Comparison of ENCODE assay signal across 8 cellular contexts in genomic region chr12:12010277-12011031, GRCh38.
DNase-seq lines count a peak whose midpoint lies in the region; ATAC-seq, FAIRE-seq and TF ChIP-seq lines count a peak whose summit lies in the region.

No MANE protein-coding gene starts in this region.

- FAIRE-seq in H54 (lab: Jason Lieb, UNC), result no peak

- no peak for TF ChIP-seq POLR2A in GM18505 (IDR thresholded peaks at IDR 0.05; ENCODE audit: borderline replicate concordance, extremely low read depth, insufficient read depth, insufficient read length)
- no peak for TF ChIP-seq POLR2A in Peyer's patch (IDR thresholded peaks at IDR 0.05)
- TF ChIP-seq POLR2A in H54 (IDR thresholded peaks at IDR 0.05; ENCODE audit: low read depth, low read length), result no peak

- peaks cover 70% of the 10 kb centered on the region for H3K4me1 Mint-ChIP-seq in activated naive CD8-positive, alpha-beta T cell treated with anti-CD3 and anti-CD28 coated beads for 36 hours
- peaks cover 41 to 52% of the 10 kb centered on the region in 2 donors for H3K4me1 Mint-ChIP-seq in immature natural killer cell

- H3K36me3 Mint-ChIP-seq in activated naive CD8-positive, alpha-beta T cell treated with anti-CD3 and anti-CD28 coated beads for 36 hours, result peaks cover 20% of the 10 kb centered on the region
- H3K36me3 Mint-ChIP-seq in immature natural killer cell, result peaks cover 0 to 2% (median 2%) of the 10 kb centered on the region in 3 donors

- peak overlapping the region; percentile 4 to 37 (median 26) for H3K4me3 ChIP-seq in Peyer's patch

- H3K27ac Mint-ChIP-seq in activated naive CD8-positive, alpha-beta T cell treated with anti-CD3 and anti-CD28 coated beads for 36 hours, result peak overlapping the region; percentile 97
- H3K27ac Mint-ChIP-seq in immature natural killer cell, result peak overlapping the region; percentile 23 to 75 (median 56)

- H3K4me1 ChIP-seq in Peyer's patch, result peaks cover 0 to 19% (median 10%) of the 10 kb centered on the region in 4 donors

- H3K27me3 ChIP-seq in Peyer's patch, result no peaks in the 10 kb centered on the region

- DNase-seq in Peyer's patch, result peak in 2 of 3 donors; percentile 70
- DNase-seq in activated naive CD8-positive, alpha-beta T cell treated with anti-CD3 and anti-CD28 coated beads for 36 hours, result peak; percentile 80
- DNase-seq in immature natural killer cell, result peak; percentile 68 to 73 (median 69)
- peak; percentile 80 for DNase-seq in stimulated activated CD4-positive, alpha-beta T cell treated with anti-CD3 and anti-CD28 coated beads, Interleukin-15, amount 100 ng/mL, for 24 hours
- DNase-seq in cerebellum (ENCODE audit: low spot score), result no peak
- DNase-seq in H54 (ENCODE audit: insufficient read length, low spot score), result no peak

- TF ChIP-seq CTCF in Peyer's patch (IDR thresholded peaks at IDR 0.05), result no peak

- H3K36me3 ChIP-seq in Peyer's patch, result no peaks in the 10 kb centered on the region

- no peaks in the 10 kb centered on the region for H3K27me3 Mint-ChIP-seq in activated naive CD8-positive, alpha-beta T cell treated with anti-CD3 and anti-CD28 coated beads for 36 hours
- H3K27me3 Mint-ChIP-seq in immature natural killer cell (ENCODE audit: low read depth in 3 of 3), result peaks cover 23 to 65% (median 45%) of the 10 kb centered on the region in 3 donors

- H3K4me3 Mint-ChIP-seq in activated naive CD8-positive, alpha-beta T cell treated with anti-CD3 and anti-CD28 coated beads for 36 hours, result peak overlapping the region; percentile 77
- H3K4me3 Mint-ChIP-seq in immature natural killer cell, result peak overlapping the region; percentile 77 to 83 (median 79)

- peak overlapping the region in 3 of 4 donors; percentile 35 to 75 (median 37) for H3K27ac ChIP-seq in Peyer's patch

- peak; percentile 54 for ATAC-seq in GM18505 (IDR thresholded peaks at IDR 0.05; ENCODE audit: unreplicated experiment)
- ATAC-seq in HG02884 (IDR thresholded peaks at IDR 0.05; ENCODE audit: unreplicated experiment), result peak; percentile 33

- no peaks in the 10 kb centered on the region for H3K9me3 ChIP-seq in Peyer's patch

- peaks cover 5% of the 10 kb centered on the region for H3K9me3 Mint-ChIP-seq in activated naive CD8-positive, alpha-beta T cell treated with anti-CD3 and anti-CD28 coated beads for 36 hours
- no peaks in the 10 kb centered on the region for H3K9me3 Mint-ChIP-seq in immature natural killer cell

Comparison
In these comparisons a context has a peak if more than half of its experiments do, and no peak if none do; other contexts are left out.
1. DNase-seq: peak in Peyer's patch (2 of 3), activated naive CD8-positive, alpha-beta T cell treated with anti-CD3 and anti-CD28 coated beads for 36 hours (single experiment), immature natural killer cell (3 of 3) and stimulated activated CD4-positive, alpha-beta T cell treated with anti-CD3 and anti-CD28 coated beads, Interleukin-15, amount 100 ng/mL, for 24 hours (single experiment); none in cerebellum (single experiment) and H54 (single experiment).